1 cellular context compared by ENCODE assay signal in the genomic region with DNA sequence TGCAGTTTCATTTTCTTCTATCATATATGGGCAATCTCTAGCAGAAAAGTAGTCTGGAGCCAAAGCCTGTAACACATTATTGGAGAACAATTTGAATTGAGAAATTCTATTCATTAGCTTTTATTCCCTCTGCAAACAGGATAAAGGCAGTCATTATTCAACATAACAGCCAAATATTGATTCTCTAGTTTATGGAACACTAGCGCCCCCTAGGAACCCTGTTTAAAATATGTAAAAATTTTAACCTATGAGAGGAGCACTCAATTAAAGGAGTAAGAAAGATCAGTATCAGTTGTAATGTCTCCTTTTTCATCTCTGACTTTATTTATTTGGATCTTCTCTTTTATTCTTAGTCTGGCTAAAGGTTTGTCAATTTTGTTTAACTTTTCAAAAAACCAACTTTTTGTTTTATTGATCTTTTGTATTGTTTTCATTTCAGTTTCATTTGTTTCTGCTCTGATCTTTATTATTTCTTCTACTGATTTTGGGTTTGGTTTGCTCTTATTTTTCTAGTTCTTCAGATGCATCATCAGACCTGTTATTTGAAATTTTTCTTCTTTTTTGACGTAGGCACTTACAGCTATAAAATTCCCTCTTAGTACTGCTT.
TF ChIP-seq lines count a peak whose summit lies in the region.

No MANE protein-coding gene starts in this region.

TF ChIP-seq in GM23338, 12 proteins besides CTCF, POLR2A, EP300 and RAD21 (continued from another document):
- TF ChIP-seq, protein P1, sequence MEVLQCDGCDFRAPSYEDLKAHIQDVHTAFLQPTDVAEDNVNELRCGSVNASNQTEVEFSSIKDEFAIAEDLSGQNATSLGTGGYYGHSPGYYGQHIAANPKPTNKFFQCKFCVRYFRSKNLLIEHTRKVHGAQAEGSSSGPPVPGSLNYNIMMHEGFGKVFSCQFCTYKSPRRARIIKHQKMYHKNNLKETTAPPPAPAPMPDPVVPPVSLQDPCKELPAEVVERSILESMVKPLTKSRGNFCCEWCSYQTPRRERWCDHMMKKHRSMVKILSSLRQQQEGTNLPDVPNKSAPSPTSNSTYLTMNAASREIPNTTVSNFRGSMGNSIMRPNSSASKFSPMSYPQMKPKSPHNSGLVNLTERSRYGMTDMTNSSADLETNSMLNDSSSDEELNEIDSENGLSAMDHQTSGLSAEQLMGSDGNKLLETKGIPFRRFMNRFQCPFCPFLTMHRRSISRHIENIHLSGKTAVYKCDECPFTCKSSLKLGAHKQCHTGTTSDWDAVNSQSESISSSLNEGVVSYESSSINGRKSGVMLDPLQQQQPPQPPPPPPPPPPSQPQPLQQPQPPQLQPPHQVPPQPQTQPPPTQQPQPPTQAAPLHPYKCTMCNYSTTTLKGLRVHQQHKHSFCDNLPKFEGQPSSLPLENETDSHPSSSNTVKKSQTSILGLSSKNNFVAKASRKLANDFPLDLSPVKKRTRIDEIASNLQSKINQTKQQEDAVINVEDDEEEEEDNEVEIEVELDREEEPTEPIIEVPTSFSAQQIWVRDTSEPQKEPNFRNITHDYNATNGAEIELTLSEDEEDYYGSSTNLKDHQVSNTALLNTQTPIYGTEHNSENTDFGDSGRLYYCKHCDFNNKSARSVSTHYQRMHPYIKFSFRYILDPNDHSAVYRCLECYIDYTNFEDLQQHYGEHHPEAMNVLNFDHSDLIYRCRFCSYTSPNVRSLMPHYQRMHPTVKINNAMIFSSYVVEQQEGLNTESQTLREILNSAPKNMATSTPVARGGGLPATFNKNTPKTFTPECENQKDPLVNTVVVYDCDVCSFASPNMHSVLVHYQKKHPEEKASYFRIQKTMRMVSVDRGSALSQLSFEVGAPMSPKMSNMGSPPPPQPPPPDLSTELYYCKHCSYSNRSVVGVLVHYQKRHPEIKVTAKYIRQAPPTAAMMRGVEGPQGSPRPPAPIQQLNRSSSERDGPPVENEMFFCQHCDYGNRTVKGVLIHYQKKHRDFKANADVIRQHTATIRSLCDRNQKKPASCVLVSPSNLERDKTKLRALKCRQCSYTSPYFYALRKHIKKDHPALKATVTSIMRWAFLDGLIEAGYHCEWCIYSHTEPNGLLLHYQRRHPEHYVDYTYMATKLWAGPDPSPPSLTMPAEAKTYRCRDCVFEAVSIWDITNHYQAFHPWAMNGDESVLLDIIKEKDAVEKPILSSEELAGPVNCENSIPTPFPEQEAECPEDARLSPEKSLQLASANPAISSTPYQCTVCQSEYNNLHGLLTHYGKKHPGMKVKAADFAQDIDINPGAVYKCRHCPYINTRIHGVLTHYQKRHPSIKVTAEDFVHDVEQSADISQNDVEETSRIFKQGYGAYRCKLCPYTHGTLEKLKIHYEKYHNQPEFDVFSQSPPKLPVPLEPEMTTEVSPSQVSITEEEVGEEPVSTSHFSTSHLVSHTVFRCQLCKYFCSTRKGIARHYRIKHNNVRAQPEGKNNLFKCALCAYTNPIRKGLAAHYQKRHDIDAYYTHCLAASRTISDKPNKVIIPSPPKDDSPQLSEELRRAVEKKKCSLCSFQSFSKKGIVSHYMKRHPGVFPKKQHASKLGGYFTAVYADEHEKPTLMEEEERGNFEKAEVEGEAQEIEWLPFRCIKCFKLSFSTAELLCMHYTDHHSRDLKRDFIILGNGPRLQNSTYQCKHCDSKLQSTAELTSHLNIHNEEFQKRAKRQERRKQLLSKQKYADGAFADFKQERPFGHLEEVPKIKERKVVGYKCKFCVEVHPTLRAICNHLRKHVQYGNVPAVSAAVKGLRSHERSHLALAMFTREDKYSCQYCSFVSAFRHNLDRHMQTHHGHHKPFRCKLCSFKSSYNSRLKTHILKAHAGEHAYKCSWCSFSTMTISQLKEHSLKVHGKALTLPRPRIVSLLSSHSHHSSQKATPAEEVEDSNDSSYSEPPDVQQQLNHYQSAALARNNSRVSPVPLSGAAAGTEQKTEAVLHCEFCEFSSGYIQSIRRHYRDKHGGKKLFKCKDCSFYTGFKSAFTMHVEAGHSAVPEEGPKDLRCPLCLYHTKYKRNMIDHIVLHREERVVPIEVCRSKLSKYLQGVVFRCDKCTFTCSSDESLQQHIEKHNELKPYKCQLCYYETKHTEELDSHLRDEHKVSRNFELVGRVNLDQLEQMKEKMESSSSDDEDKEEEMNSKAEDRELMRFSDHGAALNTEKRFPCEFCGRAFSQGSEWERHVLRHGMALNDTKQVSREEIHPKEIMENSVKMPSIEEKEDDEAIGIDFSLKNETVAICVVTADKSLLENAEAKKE (CRISPR knock-in tag; IDR thresholded peaks at IDR 0.05) = no peak
- TF ChIP-seq, protein P2, sequence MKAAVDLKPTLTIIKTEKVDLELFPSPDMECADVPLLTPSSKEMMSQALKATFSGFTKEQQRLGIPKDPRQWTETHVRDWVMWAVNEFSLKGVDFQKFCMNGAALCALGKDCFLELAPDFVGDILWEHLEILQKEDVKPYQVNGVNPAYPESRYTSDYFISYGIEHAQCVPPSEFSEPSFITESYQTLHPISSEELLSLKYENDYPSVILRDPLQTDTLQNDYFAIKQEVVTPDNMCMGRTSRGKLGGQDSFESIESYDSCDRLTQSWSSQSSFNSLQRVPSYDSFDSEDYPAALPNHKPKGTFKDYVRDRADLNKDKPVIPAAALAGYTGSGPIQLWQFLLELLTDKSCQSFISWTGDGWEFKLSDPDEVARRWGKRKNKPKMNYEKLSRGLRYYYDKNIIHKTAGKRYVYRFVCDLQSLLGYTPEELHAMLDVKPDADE (IDR thresholded peaks at IDR 0.05) = no peak
- TF ChIP-seq ZNF331 (CRISPR knock-in tag; IDR thresholded peaks at IDR 0.05; ENCODE audit: low read depth) = no peak
